In the genomic region with DNA sequence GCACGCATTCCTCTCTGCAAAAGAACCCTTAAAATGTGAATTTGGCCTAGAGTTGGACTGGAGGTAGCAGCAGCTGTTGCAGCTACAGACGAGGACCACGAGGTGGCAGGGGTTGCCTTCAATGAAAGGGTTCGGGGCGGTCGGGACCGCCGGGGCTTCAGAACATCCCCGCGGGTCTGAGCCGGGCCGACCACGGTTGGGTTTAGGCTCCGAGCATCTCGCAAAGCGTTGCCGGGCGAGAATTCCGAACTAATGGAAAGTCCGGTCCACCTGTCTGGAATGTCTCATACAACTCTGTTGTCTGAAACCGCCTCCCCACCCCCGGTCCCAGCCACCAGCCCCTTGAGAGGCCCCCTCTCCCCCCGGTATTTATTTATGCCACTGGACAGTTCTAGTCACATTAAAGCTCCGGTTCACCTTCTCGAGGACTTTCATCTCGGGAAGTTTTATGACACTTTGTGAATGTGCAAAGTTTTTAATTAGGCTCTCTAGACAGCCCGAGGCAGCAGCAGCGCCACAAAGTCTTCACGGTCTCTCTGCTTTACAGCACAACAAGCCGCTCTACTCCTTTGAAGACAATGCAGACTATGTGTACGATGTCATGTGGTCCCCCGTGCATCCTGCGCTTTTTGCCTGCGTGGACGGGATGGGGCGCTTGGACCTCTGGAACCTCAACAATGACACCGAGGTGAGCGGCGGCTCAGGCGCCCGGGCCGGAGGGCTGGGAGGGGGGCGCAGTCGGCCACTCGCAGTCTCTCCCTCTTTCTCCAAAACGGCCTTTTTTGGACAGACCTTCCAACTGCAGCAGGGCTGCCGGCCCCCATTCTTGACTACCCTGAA, we compare ENCODE assay signal across 8 cellular contexts.
DNase-seq lines count a peak whose midpoint lies in the region; ATAC-seq and TF ChIP-seq lines count a peak whose summit lies in the region.

No MANE protein-coding gene starts in this region.

- H3K9ac ChIP-seq in OCI-LY3 (ENCODE audit: low read length) (peak overlapping the region; percentile 43), fibroblast of lung (ENCODE audit: insufficient read depth, low read length) (no peak overlapping the region), stomach smooth muscle (ENCODE audit: low read length in 2 of 2) (peak overlapping the region; percentile 37 to 44)

- no peak overlapping the region for H3K27ac Mint-ChIP-seq in Calu3 (ENCODE audit: unreplicated experiment)
- no peak overlapping the region for H3K27ac Mint-ChIP-seq in activated T-cell treated with anti-CD3 and anti-CD28 coated beads, Interleukin-2, amount 50 U/mL, for 72 hours
- H3K27ac Mint-ChIP-seq in naive B cell: no peak overlapping the region

- H3K4me1 Mint-ChIP-seq in Calu3 (ENCODE audit: low read depth, unreplicated experiment) (peaks cover 20% of the 10 kb centered on the region), naive B cell (peaks cover 7 to 10% (median 9%) of the 10 kb centered on the region in 3 donors)
- peaks cover 10% of the 10 kb centered on the region for H3K4me1 Mint-ChIP-seq in activated T-cell treated with anti-CD3 and anti-CD28 coated beads, Interleukin-2, amount 50 U/mL, for 72 hours (ENCODE audit: low read depth)

- no TSS peak for BruUV-seq in Calu3 (replicated peaks; lab: Mats Ljungman, UMichigan)

- H3K79me2 ChIP-seq in OCI-LY3 (ENCODE audit: low read length): no peaks in the 10 kb centered on the region
- H3K79me2 ChIP-seq in fibroblast of lung (ENCODE audit: control insufficient read depth, insufficient read depth, low read length): no peaks in the 10 kb centered on the region

- H3K36me3 ChIP-seq in OCI-LY3 (replicated peaks; ENCODE audit: low read depth, low read length): no peaks in the 10 kb centered on the region
- H3K36me3 ChIP-seq in fibroblast of lung (ENCODE audit: control insufficient read depth, insufficient read depth, low read length): no peaks in the 10 kb centered on the region
- H3K36me3 ChIP-seq in stomach smooth muscle (ENCODE audit: control insufficient read depth in 2 of 2, insufficient read depth in 2 of 2, low read length in 2 of 2): no peaks in the 10 kb centered on the region

- CTCF ChIA-PET in Calu3 (lab: Charles Lee): interaction anchor here (0.8 to 1.0 kb wide), 2 partner anchors 181 to 952 kb away, joined by 3 to 4 read pairs; no protein-coding TSS in a partner anchor

- DNase-seq in Calu3 (peak; percentile 53), HuH-7 (ENCODE audit: low spot score) (peak; percentile 56), fibroblast of lung (ENCODE audit: low read depth in 2 of 2) (peak; percentile 47 to 65), naive B cell (peak; percentile 42)
- peak; percentile 58 to 62 for DNase-seq in activated T-cell treated with anti-CD3 and anti-CD28 coated beads, Interleukin-2, amount 50 U/mL, for 72 hours

- H4K20me1 ChIP-seq in OCI-LY3 (ENCODE audit: insufficient read depth, low read length) (no peaks in the 10 kb centered on the region), fibroblast of lung (ENCODE audit: control insufficient read depth, extremely low read depth, insufficient read depth, low read length) (no peaks in the 10 kb centered on the region)

- H2AFZ ChIP-seq in OCI-LY3 (ENCODE audit: low read depth, low read length) (peak overlapping the region; percentile 80), fibroblast of lung (ENCODE audit: low read length) (peak overlapping the region; percentile 94)

- H3K9me3 ChIP-seq in OCI-LY3 (ENCODE audit: insufficient read depth, low read length): no peaks in the 10 kb centered on the region
- H3K9me3 ChIP-seq in fibroblast of lung (ENCODE audit: control insufficient read depth, insufficient read depth, low read depth, low read length): no peaks in the 10 kb centered on the region
- H3K9me3 ChIP-seq in stomach smooth muscle (ENCODE audit: control insufficient read depth in 2 of 2, low read length in 2 of 2): no peaks in the 10 kb centered on the region

- H3K27me3 ChIP-seq in OCI-LY3 (ENCODE audit: low read depth, low read length) (peaks cover 16% of the 10 kb centered on the region), fibroblast of lung (ENCODE audit: control insufficient read depth, insufficient read depth, low read length) (no peaks in the 10 kb centered on the region), stomach smooth muscle (ENCODE audit: control insufficient read depth in 1 of 2, insufficient read depth in 2 of 2, low read length in 2 of 2) (peaks cover 0 to 6% of the 10 kb centered on the region in 2 donors)

- ATAC-seq in GM21390 (IDR thresholded peaks at IDR 0.05; ENCODE audit: unreplicated experiment): peak; percentile 89
- peak; percentile 86 to 90 for ATAC-seq in activated T-cell treated with anti-CD3 and anti-CD28 coated beads, Interleukin-2, amount 50 U/mL, for 72 hours (replicated peaks in 1 of 2)
- peak; percentile 84 for ATAC-seq in naive B cell (ENCODE audit: low read depth in 2 of 2)

- H3K36me3 Mint-ChIP-seq in Calu3 (ENCODE audit: insufficient read depth, unreplicated experiment) (peaks cover 9% of the 10 kb centered on the region), naive B cell (no peaks in the 10 kb centered on the region)
- no peaks in the 10 kb centered on the region for H3K36me3 Mint-ChIP-seq in activated T-cell treated with anti-CD3 and anti-CD28 coated beads, Interleukin-2, amount 50 U/mL, for 72 hours (ENCODE audit: insufficient read depth in 2 of 2)

- H3K4me3 Mint-ChIP-seq in Calu3 (ENCODE audit: low read depth, unreplicated experiment) (peak overlapping the region; percentile 72), naive B cell (peak overlapping the region; percentile 65 to 91 (median 86))
- peak overlapping the region; percentile 86 to 92 for H3K4me3 Mint-ChIP-seq in activated T-cell treated with anti-CD3 and anti-CD28 coated beads, Interleukin-2, amount 50 U/mL, for 72 hours

- H3K4me2 ChIP-seq in OCI-LY3 (ENCODE audit: low read length) (peak overlapping the region; percentile 95), fibroblast of lung (ENCODE audit: extremely low read depth, insufficient read depth, low read length) (peak overlapping the region; percentile 73)

- H3K4me1 ChIP-seq in OCI-LY3 (ENCODE audit: low read length) (0 out of 2 replicates have a peak, but pooled peaks cover 4% of the 10 kb centered on the region), fibroblast of lung (ENCODE audit: control insufficient read depth, extremely low read depth, insufficient read depth, low read length) (no peaks in the 10 kb centered on the region), stomach smooth muscle (ENCODE audit: control insufficient read depth, insufficient read depth, low read length) (no peaks in the 10 kb centered on the region)

- H3K27me3 Mint-ChIP-seq in Calu3 (ENCODE audit: unreplicated experiment) (no peaks in the 10 kb centered on the region), naive B cell (peaks cover 30 to 39% (median 32%) of the 10 kb centered on the region in 3 donors)
- H3K27me3 Mint-ChIP-seq in activated T-cell treated with anti-CD3 and anti-CD28 coated beads, Interleukin-2, amount 50 U/mL, for 72 hours (ENCODE audit: low read depth): peaks cover 43% of the 10 kb centered on the region

- TF ChIP-seq CTCF in Calu3 (IDR thresholded peaks at IDR 0.05; ENCODE audit: unreplicated experiment) (peak; percentile 71), OCI-LY3 (IDR thresholded peaks at IDR 0.05; ENCODE audit: low read depth, low read length) (peak; percentile 88), fibroblast of lung (conservative IDR thresholded peaks at IDR 0.05 in 1 of 2, IDR thresholded peaks at IDR 0.05 in 1 of 2; ENCODE audit: low read depth in 1 of 2, low read length in 2 of 2) (peak; percentile 89 to 96)

- intact Hi-C loops in Calu3 (cut with micrococcal nuclease; ENCODE audit: unreplicated experiment): loop anchor here (1.0 to 10.0 kb wide), 2 partner anchors 339 to 952 kb away; no protein-coding TSS in a partner anchor

- no peak overlapping the region for H3K27ac ChIP-seq in OCI-LY3 (ENCODE audit: low read length)
- H3K27ac ChIP-seq in fibroblast of lung (ENCODE audit: insufficient read depth, low read length): no peak overlapping the region
- H3K27ac ChIP-seq in stomach smooth muscle (ENCODE audit: low read length): no peak overlapping the region

- H3K4me3 ChIP-seq in OCI-LY3 (ENCODE audit: low read length) (peak overlapping the region; percentile 79), fibroblast of lung (replicated peaks in 1 of 4; ENCODE audit: control extremely low read depth in 1 of 4, insufficient read depth in 1 of 4, low read depth in 3 of 4, low read length in 4 of 4) (peak overlapping the region; percentile 53 to 74 (median 70)), stomach smooth muscle (ENCODE audit: low read length in 2 of 2) (peak overlapping the region; percentile 74 to 76)

- H3K9me3 Mint-ChIP-seq in Calu3 (ENCODE audit: low read depth, unreplicated experiment): no peaks in the 10 kb centered on the region
- no peaks in the 10 kb centered on the region for H3K9me3 Mint-ChIP-seq in activated T-cell treated with anti-CD3 and anti-CD28 coated beads, Interleukin-2, amount 50 U/mL, for 72 hours
- peaks cover 0 to 2% (median 0%) of the 10 kb centered on the region in 7 donors for H3K9me3 Mint-ChIP-seq in naive B cell
